ENCODE assay signal across 8 cellular contexts in genomic region chr16:70428178-70428998, GRCh38. TPM values are rescaled to one million over a fixed set of nuclear protein-coding genes. Genes with fewer than 3 reads are reported as not detected.
DNase-seq lines count a peak whose midpoint lies in the region; ATAC-seq and TF ChIP-seq lines count a peak whose summit lies in the region.

No MANE protein-coding gene starts in this region.

- peak overlapping the region; percentile 45 to 72 (median 54) for H3K4me3 Mint-ChIP-seq in nephron

- peaks cover 67 to 73% (median 72%) of the 10 kb centered on the region in 4 donors for H3K4me1 ChIP-seq in upper lobe of left lung

- peak overlapping the region; percentile 4 for H3K4me3 ChIP-seq in fibroblast of pulmonary artery (replicated peaks; ENCODE audit: low read depth, low read length)
- no peak overlapping the region for H3K4me3 ChIP-seq in upper lobe of left lung

- WGBS in upper lobe of left lung, 2 donors, result 11% methylated on average over 9 of the region's 9 CpGs

- H3K36me3 Mint-ChIP-seq in nephron (ENCODE audit: low read depth), result peaks cover 13% of the 10 kb centered on the region

- H3K27ac ChIP-seq in upper lobe of left lung, result peak overlapping the region; percentile 80 to 94 (median 88)

- peak; percentile 82 for DNase-seq in DMS 273 treated with DMSO at 0.1 percent for 48 hours (lab: John Stamatoyannopoulos, UW)
- DNase-seq in GOT3 (lab: John Stamatoyannopoulos, UW), result peak; percentile 65
- peak; percentile 44 to 68 for DNase-seq in NCI-H524 (lab: John Stamatoyannopoulos, UW)
- peak; percentile 24 for DNase-seq in activated CD8-positive, alpha-beta memory T cell treated with anti-CD3 and anti-CD28 coated beads, Interleukin-2, amount 50 U/mL, for 24 hours (ENCODE audit: extremely low read depth)
- peak; percentile 98 for DNase-seq in fibroblast of pulmonary artery (ENCODE audit: low read depth)
- DNase-seq in upper lobe of left lung, result peak; percentile 81 to 96

- no peaks in the 10 kb centered on the region for H3K27me3 ChIP-seq in upper lobe of left lung

- no peaks in the 10 kb centered on the region for H3K27me3 Mint-ChIP-seq in nephron (ENCODE audit: low read depth)

- TF ChIP-seq CTCF in fibroblast of pulmonary artery (IDR thresholded peaks at IDR 0.05; ENCODE audit: low read length, missing control alignments) (no peak), nephron (IDR thresholded peaks at IDR 0.05; ENCODE audit: unreplicated experiment in 3 of 3) (no peak), upper lobe of left lung (IDR thresholded peaks at IDR 0.05) (no peak)

- ATAC-seq in upper lobe of left lung (ENCODE audit: low FRiP score in 2 of 2) (peak; percentile 76 to 86), GM21390 (IDR thresholded peaks at IDR 0.05; ENCODE audit: unreplicated experiment) (no peak)

- H3K9me3 ChIP-seq in upper lobe of left lung, result no peaks in the 10 kb centered on the region

- no peaks in the 10 kb centered on the region for H3K36me3 ChIP-seq in upper lobe of left lung

- peak in 1 of 4 donors; percentile 14 for TF ChIP-seq POLR2A in upper lobe of left lung (IDR thresholded peaks at IDR 0.05)

- peak in 1 of 4 donors; percentile 76 for TF ChIP-seq EP300 in upper lobe of left lung (IDR thresholded peaks at IDR 0.05)

- no peaks in the 10 kb centered on the region for H3K9me3 Mint-ChIP-seq in nephron

- H3K27ac Mint-ChIP-seq in nephron, result peak overlapping the region; percentile 99

- peaks cover 52% of the 10 kb centered on the region for H3K4me1 Mint-ChIP-seq in nephron

RNA-seq across cellular contexts. Expression of gene ST3GAL2, which starts 10.5 kb away (rescaled TPM):
- 10 to 100 TPM; 12.5 to 50.3 (median 26.1) TPM for total RNA-seq in upper lobe of left lung

RNA-seq across cellular contexts. Expression of gene FCSK, which starts 26.0 kb away (rescaled TPM):
- 10 to 100 TPM; 16.0 to 51.3 (median 24.5) TPM for total RNA-seq in upper lobe of left lung

Comparison
In these comparisons a context has a peak if more than half of its experiments do, and no peak if none do; other contexts are left out.
1. DNase-seq: peak in every context shown above with its lines; median percentile 98 in fibroblast of pulmonary artery; 88 in upper lobe of left lung; 82 in DMS 273 treated with DMSO at 0.1 percent for 48 hours; 65 in GOT3; 56 in NCI-H524; 24 in activated CD8-positive, alpha-beta memory T cell treated with anti-CD3 and anti-CD28 coated beads, Interleukin-2, amount 50 U/mL, for 24 hours.